8 cellular contexts compared by ENCODE assay signal in genomic region chr15:65184944-65185717, GRCh38. TPM values are rescaled to one million over a fixed set of nuclear protein-coding genes. Genes with fewer than 3 reads are reported as not detected.
DNase-seq lines count a peak whose midpoint lies in the region; ATAC-seq and TF ChIP-seq lines count a peak whose summit lies in the region.

Gene CLPX (minus strand): TSS chr15:65185342. CDS start chr15:65185153, 189 bp downstream.

- H3K36me3 ChIP-seq in SK-N-MC (ENCODE audit: insufficient read depth, low read length): peaks cover 10% of the 10 kb centered on the region
- H3K36me3 ChIP-seq in neutrophil: no peaks in the 10 kb centered on the region

- H3K4me3 Mint-ChIP-seq in activated naive CD4-positive, alpha-beta T cell treated with anti-CD3 and anti-CD28 coated beads, Interleukin-2, amount 10 ng/mL, durations not matched to agents 7 days and 5 days: peak within 1 kb of the TSS; percentile 93

- H3K27ac ChIP-seq in SK-N-MC: peak within 1 kb of the TSS; percentile 84
- H3K27ac ChIP-seq in neutrophil: peak within 1 kb of the TSS; percentile 90

- no peaks in the 10 kb centered on the region for H3K27me3 Mint-ChIP-seq in activated naive CD4-positive, alpha-beta T cell treated with anti-CD3 and anti-CD28 coated beads, Interleukin-2, amount 10 ng/mL, durations not matched to agents 7 days and 5 days

- H3K9me3 ChIP-seq in SK-N-MC (ENCODE audit: low read depth, low read length) (no peaks in the 10 kb centered on the region), neutrophil (no peaks in the 10 kb centered on the region)

- TF ChIP-seq CTCF in neutrophil (IDR thresholded peaks at IDR 0.05): no peak
- TF ChIP-seq CTCF in subcutaneous adipose tissue (IDR thresholded peaks at IDR 0.05; ENCODE audit: low read depth): no peak

- H3K27me3 ChIP-seq in neutrophil: no peaks in the 10 kb centered on the region

- peaks cover 16% of the 10 kb centered on the region for H3K36me3 Mint-ChIP-seq in activated naive CD4-positive, alpha-beta T cell treated with anti-CD3 and anti-CD28 coated beads, Interleukin-2, amount 10 ng/mL, durations not matched to agents 7 days and 5 days

- peak within 1 kb of the TSS; percentile 91 for H3K4me3 ChIP-seq in SK-N-MC
- peak within 1 kb of the TSS; percentile 68 to 94 for H3K4me3 ChIP-seq in neutrophil (ENCODE audit: low read depth in 1 of 2, low read length in 1 of 2)

- no peaks in the 10 kb centered on the region for H3K9me3 Mint-ChIP-seq in activated naive CD4-positive, alpha-beta T cell treated with anti-CD3 and anti-CD28 coated beads, Interleukin-2, amount 10 ng/mL, durations not matched to agents 7 days and 5 days

- H3K4me1 ChIP-seq in neutrophil (ENCODE audit: control insufficient read depth in 1 of 2, insufficient read depth in 1 of 2, low read depth in 1 of 2, low read length in 1 of 2): peaks cover 22 to 33% of the 10 kb centered on the region in 2 experiments

- H3K4me1 Mint-ChIP-seq in activated naive CD4-positive, alpha-beta T cell treated with anti-CD3 and anti-CD28 coated beads, Interleukin-2, amount 10 ng/mL, durations not matched to agents 7 days and 5 days: peaks cover 30% of the 10 kb centered on the region

- DNase-seq in GM04504 (ENCODE audit: low read depth) (peak; percentile 81), NCI-H1048 (lab: John Stamatoyannopoulos, UW) (peak; percentile 74), SK-N-MC (ENCODE audit: low read depth, low spot score) (peak; percentile 81), germinal center (ENCODE audit: low spot score) (peak; percentile 93)
- DNase-seq in activated naive CD4-positive, alpha-beta T cell treated with anti-CD3 and anti-CD28 coated beads, Interleukin-2, amount 10 ng/mL, durations not matched to agents 7 days and 5 days: peak; percentile 95

- ATAC-seq in HG02571 (IDR thresholded peaks at IDR 0.05; ENCODE audit: unreplicated experiment): peak; percentile 85

- H3K9ac ChIP-seq in SK-N-MC (ENCODE audit: insufficient read length): peak within 1 kb of the TSS; percentile 94

- H3K27ac Mint-ChIP-seq in activated naive CD4-positive, alpha-beta T cell treated with anti-CD3 and anti-CD28 coated beads, Interleukin-2, amount 10 ng/mL, durations not matched to agents 7 days and 5 days: peak within 1 kb of the TSS; percentile 92

- CTCF ChIA-PET in activated naive CD4-positive, alpha-beta T cell treated with anti-CD3 and anti-CD28 coated beads, Interleukin-2, amount 10 ng/mL, durations not matched to agents 7 days and 5 days (lab: Charles Lee): interaction anchor here (1.0 to 4.0 kb wide), 4 partner anchors 9 to 114 kb away, joined by 3 to 17 read pairs (median 4); no protein-coding TSS in a partner anchor

RNA-seq across cellular contexts. Expression of gene CLPX, which starts in this region (rescaled TPM):
- total RNA-seq in subcutaneous adipose tissue: 10 to 100 TPM; 49.6 to 79.5 (median 71.9) TPM

Comparison
In these comparisons a context has a peak if more than half of its experiments do, and no peak if none do; other contexts are left out.
1. Peak in every context shown above with its lines: DNase-seq, ATAC-seq, H3K4me3 ChIP-seq and H3K27ac ChIP-seq.